18 cellular contexts compared by ENCODE assay signal in the genomic region with DNA sequence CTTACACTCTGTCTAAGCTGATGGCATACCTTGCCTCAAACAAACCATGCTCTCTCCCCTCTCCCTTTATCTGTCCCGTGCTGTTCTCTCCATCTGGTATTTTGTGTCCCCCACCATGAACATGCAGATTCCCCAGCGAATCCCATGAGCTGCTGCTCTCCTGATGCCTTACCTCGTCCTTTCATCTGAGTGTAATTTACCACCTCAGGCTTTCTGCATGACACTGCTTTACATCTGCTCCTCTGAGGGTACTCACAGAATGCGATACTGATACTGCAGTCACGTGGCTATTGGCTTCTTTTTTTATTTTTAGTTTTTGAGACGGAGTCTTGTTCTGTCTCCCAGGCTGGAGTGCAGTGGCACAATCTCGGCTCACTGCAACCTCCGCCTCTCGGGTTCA.
"Had no signal": no experiment of that assay in that cellular context is flagged by ENCODE, and none has a peak within 500 bp of the region (broad histone marks: within the 10 kb centered on the region; RNA-seq: fewer than 3 reads in every experiment).

No MANE protein-coding gene starts in this region.

- H3K9me3 ChIP-seq: breast epithelium, mucosa of descending colon, transverse colon had no signal

- DNase-seq: activated CD4-positive, alpha-beta T cell treated with anti-CD3 and anti-CD28 coated beads, Interleukin-2, amount 50 U/mL, for 4 hours; activated CD4-positive, CD25-positive, alpha-beta regulatory T cell treated with anti-CD3 and anti-CD28 coated beads, Interleukin-2, amount 50 U/mL, for 72 hours; activated CD8-positive, alpha-beta memory T cell treated with anti-CD3 and anti-CD28 coated beads, Interleukin-2, amount 10 ng/mL, durations not matched to agents 7 days and 5 days; activated gamma-delta T cell; activated T-cell treated with anti-CD3 and anti-CD28 coated beads, Interleukin-2, amount 50 U/mL, for 24 hours; amygdala; immature natural killer cell; mucosa of descending colon; naive thymus-derived CD8-positive, alpha-beta T cell; stimulated activated CD4-positive, alpha-beta T cell treated with anti-CD3 and anti-CD28 coated beads, Interleukin-12 subunit alpha, Interleukin-12 subunit beta, amount 100 ng/mL, for 4 hours; stimulated activated naive CD4-positive, alpha-beta T cell; substantia nigra; T-helper 17 cell; transverse colon had no signal

- FAIRE-seq: endometrium, TTC549 had no signal

- H3K4me3 ChIP-seq: breast epithelium, mucosa of descending colon, transverse colon had no signal

- ATAC-seq: activated CD8-positive, alpha-beta memory T cell treated with anti-CD3 and anti-CD28 coated beads, Interleukin-2, amount 10 ng/mL, durations not matched to agents 7 days and 5 days; esophagus mucosa; naive thymus-derived CD8-positive, alpha-beta T cell; T-helper 17 cell had no signal

- H3K27me3 ChIP-seq: breast epithelium, transverse colon had no signal

- H3K36me3 ChIP-seq: breast epithelium, transverse colon had no signal
